Comparison of ENCODE assay signal across 9 cellular contexts in genomic region chr1:156102634-156103511, GRCh38. TPM values are rescaled to one million over a fixed set of nuclear protein-coding genes. Genes with fewer than 3 reads are reported as not detected.
DNase-seq lines count a peak whose midpoint lies in the region; TF ChIP-seq lines count a peak whose summit lies in the region.
"Had no signal": no experiment of that assay in that cellular context is flagged by ENCODE, and none has a peak within 500 bp of the region (broad histone marks: within the 10 kb centered on the region; RNA-seq: fewer than 3 reads in every experiment).

No MANE protein-coding gene starts in this region.

- H3K36me3 ChIP-seq in ascending aorta (no peaks in the 10 kb centered on the region), liver (ENCODE audit: control insufficient read depth in 4 of 4, insufficient read depth in 3 of 4, low read depth in 1 of 4, low read length in 3 of 4) (no peaks in the 10 kb centered on the region), transverse colon (no peaks in the 10 kb centered on the region)

- H3K9me3 ChIP-seq in ascending aorta = no peaks in the 10 kb centered on the region
- no peaks in the 10 kb centered on the region for H3K9me3 ChIP-seq in liver (ENCODE audit: control insufficient read depth in 4 of 4, low read length in 3 of 4)
- no peaks in the 10 kb centered on the region for H3K9me3 ChIP-seq in transverse colon

- peaks cover 62% of the 10 kb centered on the region for H3K4me1 Mint-ChIP-seq in activated naive CD4-positive, alpha-beta T cell treated with anti-CD3 and anti-CD28 coated beads, Interleukin-2, amount 50 U/mL, for 24 hours

- no peak for TF ChIP-seq EP300 in transverse colon (IDR thresholded peaks at IDR 0.05; ENCODE audit: low read depth)

- peak overlapping the region; percentile 95 to 96 for H3K27ac ChIP-seq in ascending aorta
- peak overlapping the region; percentile 11 to 22 for H3K27ac ChIP-seq in liver (ENCODE audit: low read depth in 1 of 2, low read length in 2 of 2)
- peak overlapping the region; percentile 91 to 97 (median 94) for H3K27ac ChIP-seq in transverse colon

- H3K27ac Mint-ChIP-seq in activated naive CD4-positive, alpha-beta T cell treated with anti-CD3 and anti-CD28 coated beads, Interleukin-2, amount 50 U/mL, for 24 hours = peak overlapping the region; percentile 27

- no peak overlapping the region for H3K9ac ChIP-seq in liver (ENCODE audit: low read depth in 1 of 2, low read length in 2 of 2)

- H3K4me1 ChIP-seq in ascending aorta (peaks cover 39 to 59% of the 10 kb centered on the region in 2 donors), liver (ENCODE audit: control insufficient read depth in 4 of 4, insufficient read depth in 4 of 4, low read length in 3 of 4) (peaks cover 0 to 10% (median 7%) of the 10 kb centered on the region in 4 donors), transverse colon (peaks cover 39 to 79% (median 64%) of the 10 kb centered on the region in 4 donors)

- no peak for DNase-seq in activated naive CD4-positive, alpha-beta T cell treated with anti-CD3 and anti-CD28 coated beads, Interleukin-2, amount 50 U/mL, for 16 hours
- DNase-seq in ascending aorta (ENCODE audit: low spot score in 2 of 2) = peak in 1 of 2 donors; percentile 72
- no peak for DNase-seq in transverse colon
- DNase-seq in NCI-H1436 treated with DMSO at 0.1 percent for 48 hours (lab: John Stamatoyannopoulos, UW) = no peak
- DNase-seq in iPS-NIHi11 (ENCODE audit: low spot score) = no peak
- DNase-seq in HPDE6-E6E7 (ENCODE audit: extremely low spot score) = no peak
- DNase-seq: DMS79 treated with DMSO at 0.1 percent for 48 hours had no signal

- H3K4me3 ChIP-seq in ascending aorta (peak overlapping the region; percentile 31 to 38), liver (ENCODE audit: low read depth in 1 of 3, low read length in 3 of 3) (no peak overlapping the region), transverse colon (no peak overlapping the region)

- 80% methylated on average over 16 of the region's 16 CpGs for WGBS in liver
- WGBS in transverse colon (ENCODE audit: low coverage in 1 of 2), 2 donors = 55 to 77% methylated on average over 2 to 16 of the region's 16 CpGs

- no peak for TF ChIP-seq POLR2A in transverse colon (IDR thresholded peaks at IDR 0.05)

- in situ Hi-C loops in transverse colon (cut with MboI; ENCODE audit: low pct_ligation_motif_present in 1 of 4, low pct_unique_long_range_greater_than_20kb in 1 of 4, low sequenced_read_pairs in 3 of 4) = no loop called here

- no peak overlapping the region for H3K4me3 Mint-ChIP-seq in activated naive CD4-positive, alpha-beta T cell treated with anti-CD3 and anti-CD28 coated beads, Interleukin-2, amount 50 U/mL, for 24 hours

- H3K27me3 ChIP-seq in ascending aorta (no peaks in the 10 kb centered on the region), liver (ENCODE audit: control insufficient read depth in 4 of 4, insufficient read depth in 4 of 4, low read length in 3 of 4) (no peaks in the 10 kb centered on the region), transverse colon (no peaks in the 10 kb centered on the region)

- TF ChIP-seq CTCF in ascending aorta (IDR thresholded peaks at IDR 0.05) (no peak), liver (IDR thresholded peaks at IDR 0.05; ENCODE audit: low read depth, low read length, missing input control) (no peak), transverse colon (IDR thresholded peaks at IDR 0.05) (no peak)

- no peaks in the 10 kb centered on the region for H3K36me3 Mint-ChIP-seq in activated naive CD4-positive, alpha-beta T cell treated with anti-CD3 and anti-CD28 coated beads, Interleukin-2, amount 50 U/mL, for 24 hours

- TF ChIP-seq RAD21 in liver (IDR thresholded peaks at IDR 0.05) = no peak

- no peaks in the 10 kb centered on the region for H3K9me3 Mint-ChIP-seq in activated naive CD4-positive, alpha-beta T cell treated with anti-CD3 and anti-CD28 coated beads, Interleukin-2, amount 50 U/mL, for 24 hours

- no peaks in the 10 kb centered on the region for H3K27me3 Mint-ChIP-seq in activated naive CD4-positive, alpha-beta T cell treated with anti-CD3 and anti-CD28 coated beads, Interleukin-2, amount 50 U/mL, for 24 hours

- intact Hi-C loops in ascending aorta (cut with DNase I) (no loop called here), transverse colon (cut with DNase I; ENCODE audit: low total_unique reads) (no loop called here)

TF ChIP-seq in liver, 16 proteins besides CTCF, POLR2A, EP300 and RAD21:
- TF ChIP-seq TAF1 (conservative IDR thresholded peaks at IDR 0.05) (no peak), GABPA (IDR thresholded peaks at IDR 0.05 in 1 of 2, conservative IDR thresholded peaks at IDR 0.05 in 1 of 2) (no peak), EGR1 (IDR thresholded peaks at IDR 0.05; ENCODE audit: low read depth in 2 of 2) (no peak), NR2F2 (IDR thresholded peaks at IDR 0.05) (no peak), SP1 (IDR thresholded peaks at IDR 0.05) (no peak), FOXA2 (IDR thresholded peaks at IDR 0.05) (no peak), JUND (IDR thresholded peaks at IDR 0.05) (no peak), FOXA1 (IDR thresholded peaks at IDR 0.05) (no peak), HNF4A (conservative IDR thresholded peaks at IDR 0.05) (no peak)
- TF ChIP-seq, protein P1, sequence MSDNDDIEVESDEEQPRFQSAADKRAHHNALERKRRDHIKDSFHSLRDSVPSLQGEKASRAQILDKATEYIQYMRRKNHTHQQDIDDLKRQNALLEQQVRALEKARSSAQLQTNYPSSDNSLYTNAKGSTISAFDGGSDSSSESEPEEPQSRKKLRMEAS (IDR thresholded peaks at IDR 0.05) = no peak

RNA-seq across cellular contexts. Expression of gene LMNA, which starts 11.6 kb away (rescaled TPM):
- total RNA-seq in ascending aorta = 783 TPM
- total RNA-seq in liver = 100 to 1,000 TPM in 1 of 2 donors, 10 to 100 TPM in 1; 89.4 to 160 TPM
- 100 to 1,000 TPM in 1 of 2 donors, 10 to 100 TPM in 1; 60.4 to 105 TPM for polyA plus RNA-seq in liver
- 100 to 1,000 TPM; 300 to 999 (median 324) TPM for total RNA-seq in transverse colon

RNA-seq across cellular contexts. Expression of gene MEX3A, which starts 20.6 kb away (rescaled TPM):
- total RNA-seq in ascending aorta (1.3 TPM), liver (1 to 10 TPM; 1.3 TPM), transverse colon (under 1 TPM in 3 of 4 donors, not detected in 1; 0.14 to 0.60 (median 0.48) TPM)
- polyA plus RNA-seq in liver = under 1 TPM; 0.52 to 0.56 TPM

RNA-seq across cellular contexts. Expression of gene RAB25, which starts 41.9 kb away (rescaled TPM):
- total RNA-seq in ascending aorta (not detected), liver (1 to 10 TPM in 1 of 2 donors, under 1 TPM in 1; 0.67 to 1.0 TPM), transverse colon (100 to 1,000 TPM; 140 to 213 (median 174) TPM)
- polyA plus RNA-seq in liver = 1 to 10 TPM in 1 of 2 donors, under 1 TPM in 1; 0.82 to 2.0 TPM

RNA-seq across cellular contexts. Expression of gene LAMTOR2, which starts 48.3 kb away (rescaled TPM):
- total RNA-seq in ascending aorta (43.9 TPM), liver (10 to 100 TPM; 30.4 to 42.9 TPM), transverse colon (10 to 100 TPM; 20.9 to 70.9 (median 47.5) TPM)
- 100 to 1,000 TPM; 115 to 152 TPM for polyA plus RNA-seq in liver

RNA-seq across cellular contexts. Expression of gene UBQLN4, which starts 49.3 kb away (rescaled TPM):
- total RNA-seq in ascending aorta (28.7 TPM), liver (10 to 100 TPM in 1 of 2 donors, 1 to 10 TPM in 1; 9.2 to 13.5 TPM), transverse colon (10 to 100 TPM in 3 of 4 donors, 1 to 10 TPM in 1; 7.9 to 21.3 (median 16.1) TPM)
- polyA plus RNA-seq in liver = 10 to 100 TPM in 1 of 2 donors, 1 to 10 TPM in 1; 7.4 to 17.8 TPM

Comparison
In these comparisons a context has a peak if more than half of its experiments do, and no peak if none do; other contexts are left out.
1. H3K27ac ChIP-seq: peak in every context shown above with its lines; median percentile 96 in ascending aorta; 94 in transverse colon; 16 in liver.
2. H3K4me3 ChIP-seq: peak in ascending aorta (2 of 2); none in liver (0 of 3) and transverse colon (0 of 4).
3. RNA of gene RAB25, which starts 41.9 kb away (total RNA-seq): 140 to 213 TPM in transverse colon; 0.67 to 1.0 TPM in liver and not detected in ascending aorta (single experiment); every median in the first group is over 10 times any median in the second.